In genomic region chr2:221994926-221995325, GRCh38 we compare ENCODE assay signal across 29 cellular contexts.
"Had no signal": no experiment of that assay in that cellular context is flagged by ENCODE, and none has a peak within 500 bp of the region (broad histone marks: within the 10 kb centered on the region; RNA-seq: fewer than 3 reads in every experiment).

No MANE protein-coding gene starts in this region.

- H3K27me3 ChIP-seq: stomach, testis, thyroid gland, tibial nerve, transverse colon, upper lobe of left lung, upper lobe of right lung, uterus, vagina had no signal

- ATAC-seq: stimulated activated effector memory CD8-positive, alpha-beta T cell treated with anti-CD3 and anti-CD28 coated beads, Interleukin-12 subunit alpha, Interleukin-12 subunit beta, amount 100 ng/mL, for 72 hours; stimulated activated memory B cell treated with anti-CD40 and anti-IgM and Interleukin-4, amounts not matched to agents 10 μg/mL and 1 μg/mL and 100 μg/mL, for 72 hours; stimulated activated naive B cell treated with anti-CD40 and anti-IgM and Interleukin-4, amounts not matched to agents 10 μg/mL and 1 μg/mL and 100 μg/mL, for 72 hours; stimulated activated naive CD8-positive, alpha-beta T cell treated with anti-CD3 and anti-CD28 coated beads, Interleukin-15, amount 100 ng/mL, for 72 hours; stimulated activated naive CD8-positive, alpha-beta T cell treated with anti-CD3 and anti-CD28 coated beads, Interleukin-15, Interleukin-2, amounts not matched to agents 100 U/mL and 50 U/mL, for 24 hours; upper lobe of right lung had no signal

- H3K9me3 Mint-ChIP-seq: stimulated activated naive CD8-positive, alpha-beta T cell treated with anti-CD3 and anti-CD28 coated beads, Interleukin-15, Interleukin-2, amounts not matched to agents 100 ng/mL and 50 ng/mL, for 24 hours; type B pancreatic cell had no signal

- H3K27ac Mint-ChIP-seq: stimulated activated effector memory CD8-positive, alpha-beta T cell treated with anti-CD3 and anti-CD28 coated beads, Interleukin-12 subunit alpha, Interleukin-12 subunit beta, amount 100 ng/mL, for 72 hours; stimulated activated memory B cell treated with anti-CD40 and anti-IgM and Interleukin-4, amounts not matched to agents 10 μg/mL and 1 μg/mL and 100 μg/mL, for 72 hours; stimulated activated naive B cell treated with anti-CD40 and anti-IgM and Interleukin-4, amounts not matched to agents 10 μg/mL and 1 μg/mL and 100 μg/mL, for 72 hours; stimulated activated naive CD8-positive, alpha-beta T cell treated with anti-CD3 and anti-CD28 coated beads, Interleukin-15, amount 100 ng/mL, for 72 hours; stimulated activated naive CD8-positive, alpha-beta T cell treated with anti-CD3 and anti-CD28 coated beads, Interleukin-15, Interleukin-2, amounts not matched to agents 100 ng/mL and 50 ng/mL, for 24 hours; type B pancreatic cell had no signal

- H3K9me3 ChIP-seq: stomach, suprapubic skin, testis, thoracic aorta, thyroid gland, tibial artery, tibial nerve, transverse colon, upper lobe of left lung, upper lobe of right lung, uterus, vagina had no signal

- H3K27ac ChIP-seq: stomach, suprapubic skin, testis, thoracic aorta, thyroid gland, tibial artery, tibial nerve, transverse colon, upper lobe of left lung, upper lobe of right lung, uterus, vagina had no signal

- H3K27me3 Mint-ChIP-seq: stimulated activated memory B cell treated with anti-CD40 and anti-IgM and Interleukin-4, amounts not matched to agents 10 μg/mL and 1 μg/mL and 100 μg/mL, for 72 hours; stimulated activated naive CD8-positive, alpha-beta T cell treated with anti-CD3 and anti-CD28 coated beads, Interleukin-15, amount 100 ng/mL, for 72 hours had no signal

- H3K36me3 Mint-ChIP-seq: stimulated activated effector memory CD8-positive, alpha-beta T cell treated with anti-CD3 and anti-CD28 coated beads, Interleukin-12 subunit alpha, Interleukin-12 subunit beta, amount 100 ng/mL, for 72 hours; stimulated activated memory B cell treated with anti-CD40 and anti-IgM and Interleukin-4, amounts not matched to agents 10 μg/mL and 1 μg/mL and 100 μg/mL, for 72 hours; stimulated activated naive B cell treated with anti-CD40 and anti-IgM and Interleukin-4, amounts not matched to agents 10 μg/mL and 1 μg/mL and 100 μg/mL, for 72 hours; type B pancreatic cell had no signal

- H3K4me3 ChIP-seq: stomach, suprapubic skin, testis, thoracic aorta, thyroid gland, tibial artery, tibial nerve, transverse colon, upper lobe of left lung, upper lobe of right lung, uterus, vagina had no signal

- H3K36me3 ChIP-seq: stomach, suprapubic skin, thoracic aorta, thyroid gland, tibial artery, tibial nerve, transverse colon, upper lobe of left lung, upper lobe of right lung, uterus, vagina had no signal

- H3K4me3 Mint-ChIP-seq: stimulated activated effector memory CD8-positive, alpha-beta T cell treated with anti-CD3 and anti-CD28 coated beads, Interleukin-12 subunit alpha, Interleukin-12 subunit beta, amount 100 ng/mL, for 72 hours; stimulated activated memory B cell treated with anti-CD40 and anti-IgM and Interleukin-4, amounts not matched to agents 10 μg/mL and 1 μg/mL and 100 μg/mL, for 72 hours; stimulated activated naive B cell treated with anti-CD40 and anti-IgM and Interleukin-4, amounts not matched to agents 10 μg/mL and 1 μg/mL and 100 μg/mL, for 72 hours; stimulated activated naive CD8-positive, alpha-beta T cell treated with anti-CD3 and anti-CD28 coated beads, Interleukin-15, amount 100 ng/mL, for 72 hours; stimulated activated naive CD8-positive, alpha-beta T cell treated with anti-CD3 and anti-CD28 coated beads, Interleukin-15, Interleukin-2, amounts not matched to agents 100 ng/mL and 50 ng/mL, for 24 hours; type B pancreatic cell had no signal

- H3K4me1 ChIP-seq: stomach, suprapubic skin, testis, thyroid gland, tibial artery, tibial nerve, transverse colon, upper lobe of left lung, upper lobe of right lung, uterus, vagina had no signal

- H3K4me1 Mint-ChIP-seq: stimulated activated effector memory CD8-positive, alpha-beta T cell treated with anti-CD3 and anti-CD28 coated beads, Interleukin-12 subunit alpha, Interleukin-12 subunit beta, amount 100 ng/mL, for 72 hours; stimulated activated memory B cell treated with anti-CD40 and anti-IgM and Interleukin-4, amounts not matched to agents 10 μg/mL and 1 μg/mL and 100 μg/mL, for 72 hours; stimulated activated naive B cell treated with anti-CD40 and anti-IgM and Interleukin-4, amounts not matched to agents 10 μg/mL and 1 μg/mL and 100 μg/mL, for 72 hours; stimulated activated naive CD8-positive, alpha-beta T cell treated with anti-CD3 and anti-CD28 coated beads, Interleukin-15, amount 100 ng/mL, for 72 hours had no signal

- DNase-seq: stimulated activated CD4-positive, alpha-beta T cell treated with anti-CD3 and anti-CD28 coated beads, Interleukin-2, amount 100 ng/mL, for 48 hours; stimulated activated CD4-positive, alpha-beta T cell treated with anti-CD3 and anti-CD28 coated beads, Interleukin-4, amount 100 ng/mL, for 1 hour; stimulated activated CD4-positive, alpha-beta T cell treated with anti-CD3 and anti-CD28 coated beads, Interleukin-4, amount 100 ng/mL, for 24 hours; stimulated activated CD4-positive, alpha-beta T cell treated with anti-CD3 and anti-CD28 coated beads, Interleukin-4, amount 100 ng/mL, for 4 hours; stimulated activated CD8-positive, alpha-beta memory T cell treated with anti-CD3 and anti-CD28 coated beads, Interleukin-4, amount 100 ng/mL, for 48 hours; stimulated activated naive B cell treated with anti-CD40 and anti-IgM and Interleukin-4, amounts not matched to agents 10 μg/mL and 1 μg/mL and 100 μg/mL, for 72 hours; stimulated activated naive CD4-positive, alpha-beta T cell; stimulated activated naive CD4-positive, alpha-beta T cell treated with Interleukin-2 at 50 U/mL for 16 hours; stimulated activated naive CD8-positive, alpha-beta T cell treated with anti-CD3 and anti-CD28 coated beads, Interleukin-15, amount 100 ng/mL, for 72 hours; stimulated activated naive CD8-positive, alpha-beta T cell treated with anti-CD3 and anti-CD28 coated beads, Interleukin-15, Interleukin-2, amounts not matched to agents 100 U/mL and 50 U/mL, for 24 hours; stomach; substantia nigra; testis; thyroid gland; tibial artery; transverse colon; trophoblast cell; upper lobe of left lung; upper lobe of right lung; uterus had no signal

- FAIRE-seq: urothelium cell line had no signal
